In genomic region chr5:134445841-134446818, GRCh38 we compare ENCODE assay signal across 22 cellular contexts. TPM values are rescaled to one million over a fixed set of nuclear protein-coding genes. Genes with fewer than 3 reads are reported as not detected.
A peak's percentile ranks its signal among the peaks of the same experiment; 100 is the strongest.
DNase-seq lines count a peak whose midpoint lies in the region; ATAC-seq, FAIRE-seq and TF ChIP-seq lines count a peak whose summit lies in the region.
"Had no signal": no experiment of that assay in that cellular context is flagged by ENCODE, and none has a peak within 500 bp of the region (broad histone marks: within the 10 kb centered on the region; RNA-seq: fewer than 3 reads in every experiment).

No MANE protein-coding gene starts in this region.

- no peaks in the 10 kb centered on the region for H3K27me3 Mint-ChIP-seq in Caco-2 (ENCODE audit: insufficient read depth, unreplicated experiment)
- H3K27me3 Mint-ChIP-seq: activated CD4-positive, alpha-beta memory T cell treated with anti-CD3 and anti-CD28 coated beads for 36 hours; activated T-cell treated with anti-CD3 and anti-CD28 coated beads, Interleukin-2, amount 50 U/mL, for 24 hours; CD8-positive, alpha-beta memory T cell had no signal

- H3K27me3 ChIP-seq in DOHH2 (ENCODE audit: control insufficient read depth, low read length) (no peaks in the 10 kb centered on the region), kidney epithelial cell (ENCODE audit: control insufficient read depth, insufficient read depth, low read length) (no peaks in the 10 kb centered on the region), Caco-2 (replicated peaks; ENCODE audit: control insufficient read depth, insufficient read depth, low read length) (no peaks in the 10 kb centered on the region)
- H3K27me3 ChIP-seq: body of pancreas, uterus had no signal

- H3K4me3 ChIP-seq in DOHH2 (ENCODE audit: low read length) (no peak overlapping the region), kidney epithelial cell (ENCODE audit: low read depth, low read length) (no peak overlapping the region), Caco-2 (ENCODE audit: low read depth, low read length) (no peak overlapping the region)
- H3K4me3 ChIP-seq: body of pancreas, coronary artery, SK-N-MC, uterus had no signal

- peak overlapping the region; percentile 48 for H3K4me2 ChIP-seq in DOHH2 (ENCODE audit: low read length)

- H3K9me3 ChIP-seq in DOHH2 (ENCODE audit: control insufficient read depth, insufficient read depth, low read length) (no peaks in the 10 kb centered on the region), Caco-2 (no peaks in the 10 kb centered on the region)
- H3K9me3 ChIP-seq: body of pancreas, uterus had no signal

- peak; percentile 15 for ATAC-seq in sciatic nerve
- ATAC-seq: activated naive CD4-positive, alpha-beta T cell treated with anti-CD3 and anti-CD28 coated beads, Interleukin-2, amount 50 U/mL, for 72 hours; body of pancreas; PC-3; stimulated activated naive CD8-positive, alpha-beta T cell treated with anti-CD3 and anti-CD28 coated beads, Interleukin-15, Interleukin-2, amounts not matched to agents 100 U/mL and 50 U/mL, for 24 hours had no signal

- BruUV-seq in Caco-2 (replicated peaks; lab: Mats Ljungman, UMichigan), result no TSS peak

- no peaks in the 10 kb centered on the region for H3K79me2 ChIP-seq in DOHH2 (ENCODE audit: control insufficient read depth, low read length)

- no peaks in the 10 kb centered on the region for H3F3A ChIP-seq in DOHH2 (ENCODE audit: control insufficient read depth, insufficient read depth)

- H3K27ac Mint-ChIP-seq in Caco-2 (ENCODE audit: unreplicated experiment), result no peak overlapping the region
- H3K27ac Mint-ChIP-seq: activated CD4-positive, alpha-beta memory T cell treated with anti-CD3 and anti-CD28 coated beads for 36 hours; activated naive CD4-positive, alpha-beta T cell treated with anti-CD3 and anti-CD28 coated beads, Interleukin-2, amount 50 U/mL, for 72 hours; activated T-cell treated with anti-CD3 and anti-CD28 coated beads, Interleukin-2, amount 50 U/mL, for 24 hours had no signal

- no peak for FAIRE-seq in RCC 7860 (lab: Jason Lieb, UNC)
- FAIRE-seq: frontal cortex had no signal

- H3K4me1 Mint-ChIP-seq in Caco-2 (ENCODE audit: low read depth, unreplicated experiment), result peaks cover 29% of the 10 kb centered on the region

- POLR2A ChIA-PET in RWPE1 (lab: Yijun Ruan, JAX; ENCODE audit: low non-redundant PET), result interaction anchor here (2.0 kb wide), 1 partner anchor 9 kb away, joined by 5 read pairs; no protein-coding TSS in a partner anchor
- POLR2A ChIA-PET in Caco-2 (lab: Charles Lee), result interaction anchor here (0.6 to 1.6 kb wide), 3 partner anchors 10 to 78 kb away, joined by 4 to 9 read pairs (median 7); no protein-coding TSS in a partner anchor

- H3K27ac ChIP-seq in DOHH2 (ENCODE audit: low read depth, low read length) (no peak overlapping the region), RWPE1 (peak overlapping the region; percentile 4; the same call in 1 of the 2 replicates)
- H3K27ac ChIP-seq: body of pancreas, coronary artery, HL-60, SK-N-MC, uterus had no signal

- DNase-seq in RWPE1 (ENCODE audit: low spot score) (no peak), kidney epithelial cell (ENCODE audit: low read depth) (peak; percentile 70), sciatic nerve (ENCODE audit: low spot score) (no peak), AG08395 (ENCODE audit: low spot score) (no peak), Caco-2 (no peak), RCC 7860 (ENCODE audit: low spot score) (no peak)
- no peak for DNase-seq in activated CD4-positive, alpha-beta T cell treated with anti-CD3 and anti-CD28 coated beads for 1 hour
- DNase-seq: activated CD4-positive, alpha-beta memory T cell treated with anti-CD3 and anti-CD28 coated beads for 36 hours; activated T-cell treated with anti-CD3 and anti-CD28 coated beads, Interleukin-2, amount 50 U/mL, for 24 hours; body of pancreas; CD8-positive, alpha-beta memory T cell; KBM-7; NCI-H1092 treated with DMSO at 0.1 percent for 48 hours; PC-3; stimulated activated naive CD8-positive, alpha-beta T cell treated with anti-CD3 and anti-CD28 coated beads, Interleukin-15, Interleukin-2, amounts not matched to agents 100 U/mL and 50 U/mL, for 24 hours; uterus had no signal

- CTCF ChIA-PET in RWPE1 (lab: Yijun Ruan, JAX), result interaction anchor here (1.1 kb wide), 1 partner anchor 132 kb away, joined by 3 read pairs; no protein-coding TSS in a partner anchor
- CTCF ChIA-PET in Caco-2 (lab: Charles Lee), result interaction anchor here (1.0 to 1.6 kb wide), 3 partner anchors 31 to 65 kb away, joined by 4 to 12 read pairs (median 5); partner anchors contain the start of gene CDKN2AIPNL

- H3K36me3 ChIP-seq in DOHH2 (ENCODE audit: control insufficient read depth, low read length), result no peaks in the 10 kb centered on the region
- H3K36me3 ChIP-seq in kidney epithelial cell (ENCODE audit: control insufficient read depth, insufficient read depth, low read length), result no peaks in the 10 kb centered on the region
- H3K36me3 ChIP-seq in Caco-2 (ENCODE audit: control insufficient read depth, insufficient read depth, low read length), result no peaks in the 10 kb centered on the region
- H3K36me3 ChIP-seq: uterus had no signal

- H3K4me1 ChIP-seq in DOHH2 (ENCODE audit: control insufficient read depth, low read length) (peaks cover 30% of the 10 kb centered on the region), Caco-2 (peaks cover 21% of the 10 kb centered on the region)
- H3K4me1 ChIP-seq: body of pancreas, uterus had no signal

- TF ChIP-seq CTCF in DOHH2 (IDR thresholded peaks at IDR 0.05; ENCODE audit: low read depth, low read length, poor library complexity, severe bottlenecking) (no peak), RWPE1 (conservative IDR thresholded peaks at IDR 0.05; ENCODE audit: low read depth) (no peak), kidney epithelial cell (IDR thresholded peaks at IDR 0.05; ENCODE audit: insufficient read depth, low read length, poor library complexity, severe bottlenecking) (no peak), Caco-2 (IDR thresholded peaks at IDR 0.05; ENCODE audit: insufficient read depth in 1 of 2, low read depth in 1 of 2, low read length in 1 of 2, severe bottlenecking in 1 of 2, unreplicated experiment in 1 of 2) (no peak)

- no peak overlapping the region for H3K4me3 Mint-ChIP-seq in Caco-2 (ENCODE audit: unreplicated experiment)
- H3K4me3 Mint-ChIP-seq: activated CD4-positive, alpha-beta memory T cell treated with anti-CD3 and anti-CD28 coated beads for 36 hours; activated T-cell treated with anti-CD3 and anti-CD28 coated beads, Interleukin-2, amount 50 U/mL, for 24 hours; CD8-positive, alpha-beta memory T cell had no signal

- H3K36me3 Mint-ChIP-seq in Caco-2 (ENCODE audit: insufficient read depth, unreplicated experiment), result peaks cover 6% of the 10 kb centered on the region
- H3K36me3 Mint-ChIP-seq: activated CD4-positive, alpha-beta memory T cell treated with anti-CD3 and anti-CD28 coated beads for 36 hours; activated naive CD4-positive, alpha-beta T cell treated with anti-CD3 and anti-CD28 coated beads, Interleukin-2, amount 50 U/mL, for 72 hours; CD8-positive, alpha-beta memory T cell had no signal

- H3K9me2 ChIP-seq in DOHH2 (replicated peaks; ENCODE audit: control insufficient read depth, low read length), result no peaks in the 10 kb centered on the region

- no peaks in the 10 kb centered on the region for H3K9me3 Mint-ChIP-seq in Caco-2 (ENCODE audit: unreplicated experiment)
- H3K9me3 Mint-ChIP-seq: activated CD4-positive, alpha-beta memory T cell treated with anti-CD3 and anti-CD28 coated beads for 36 hours; activated naive CD4-positive, alpha-beta T cell treated with anti-CD3 and anti-CD28 coated beads, Interleukin-2, amount 50 U/mL, for 72 hours; activated T-cell treated with anti-CD3 and anti-CD28 coated beads, Interleukin-2, amount 50 U/mL, for 24 hours; CD8-positive, alpha-beta memory T cell had no signal

- intact Hi-C loops in sciatic nerve (cut with DNase I) (no loop called here), Caco-2 (cut with micrococcal nuclease; ENCODE audit: unreplicated experiment) (loop anchor here (2.0 kb wide), 1 partner anchor 61 kb away; no protein-coding TSS in a partner anchor)

- H4K20me1 ChIP-seq in DOHH2 (ENCODE audit: control insufficient read depth, insufficient read depth, low read depth, low read length), result no peaks in the 10 kb centered on the region

RNA-seq across cellular contexts. Expression of gene CDKN2AIPNL, which starts 34.4 kb away (rescaled TPM):
- total RNA-seq in kidney epithelial cell, result 25.3 and 28.3 TPM in 2 replicates
- total RNA-seq in sciatic nerve, result 12.4 TPM
- total RNA-seq in Caco-2 (2022), result 49.8 and 53.2 TPM in 2 replicates
